ENCODE assay signal across 8 cellular contexts in the genomic region with DNA sequence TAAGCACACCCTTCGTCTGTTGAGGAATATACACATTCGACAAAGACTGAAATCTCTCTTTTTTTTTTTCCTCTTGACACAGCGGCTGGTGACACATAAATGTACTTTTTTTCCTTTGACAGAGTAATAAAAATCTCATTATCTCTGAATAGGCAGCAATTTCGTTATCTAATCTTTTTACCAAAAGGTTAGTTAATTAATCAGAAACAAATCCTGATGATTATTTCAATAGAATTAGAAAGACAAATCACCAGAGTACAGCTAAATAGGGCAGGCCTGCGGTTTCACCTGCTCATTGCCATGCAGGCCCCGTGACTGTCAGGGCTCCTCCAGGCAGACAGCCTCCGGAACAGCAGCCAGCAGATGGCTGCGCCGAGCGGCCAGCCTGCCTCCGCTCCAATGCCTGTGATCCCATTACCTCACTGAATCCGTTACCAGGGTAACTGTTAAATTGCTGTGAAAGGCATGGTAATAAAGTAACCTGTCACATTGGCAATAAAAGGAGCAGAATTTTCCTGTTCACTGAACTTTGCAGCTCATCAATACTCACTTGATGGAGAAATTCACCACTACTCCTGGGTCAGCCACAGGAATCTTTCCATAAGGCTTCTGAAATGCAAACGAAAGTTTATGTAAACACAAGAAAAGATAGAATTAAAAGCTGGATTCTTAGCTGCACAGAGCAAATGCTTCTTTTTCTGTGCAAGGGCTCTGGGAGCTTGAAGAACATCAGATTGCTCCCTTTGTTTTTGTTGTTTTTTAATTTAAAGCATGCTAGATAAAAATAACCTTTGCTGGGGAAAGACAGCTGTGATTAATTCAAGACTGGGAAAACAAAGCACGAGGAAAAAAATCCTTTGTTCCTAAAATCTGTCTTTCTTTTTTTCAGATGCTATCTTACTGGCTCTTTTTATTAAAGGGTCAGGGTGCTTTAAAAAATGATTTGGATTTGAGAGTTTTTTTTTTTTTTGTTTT.
DNase-seq lines count a peak whose midpoint lies in the region; ATAC-seq and TF ChIP-seq lines count a peak whose summit lies in the region.

No MANE protein-coding gene starts in this region.

- peak; percentile 55 to 82 for DNase-seq in NCI-H526 (lab: John Stamatoyannopoulos, UW)
- DNase-seq in choroid plexus epithelial cell (ENCODE audit: low read depth): peak; percentile 92
- peak; percentile 96 for DNase-seq in kidney glomerular epithelial cell (lab: John Stamatoyannopoulos, UW)
- no peak for DNase-seq in activated T-cell treated with anti-CD3 and anti-CD28 coated beads, Interleukin-2, amount 50 U/mL, for 4 hours
- DNase-seq in activated CD4-positive, alpha-beta memory T cell treated with anti-CD3 and anti-CD28 coated beads for 36 hours: no peak

- peak; percentile 32 for ATAC-seq in GM18858 (IDR thresholded peaks at IDR 0.05; ENCODE audit: unreplicated experiment)
- ATAC-seq in HG03175 (IDR thresholded peaks at IDR 0.05; ENCODE audit: unreplicated experiment): peak; percentile 28
- peak; percentile 71 for ATAC-seq in stimulated activated memory B cell treated with anti-CD40 and anti-IgM and Interleukin-4, amounts not matched to agents 10 μg/mL and 1 μg/mL and 100 μg/mL, for 72 hours
- no peak for ATAC-seq in activated T-cell treated with anti-CD3 and anti-CD28 coated beads, Interleukin-2, amount 50 U/mL, for 4 hours

- H3K4me1 Mint-ChIP-seq in stimulated activated memory B cell treated with anti-CD40 and anti-IgM and Interleukin-4, amounts not matched to agents 10 μg/mL and 1 μg/mL and 100 μg/mL, for 72 hours: peaks cover 36% of the 10 kb centered on the region
- no peaks in the 10 kb centered on the region for H3K4me1 Mint-ChIP-seq in activated T-cell treated with anti-CD3 and anti-CD28 coated beads, Interleukin-2, amount 50 U/mL, for 4 hours (ENCODE audit: low read depth)
- no peaks in the 10 kb centered on the region for H3K4me1 Mint-ChIP-seq in activated CD4-positive, alpha-beta memory T cell treated with anti-CD3 and anti-CD28 coated beads for 36 hours (ENCODE audit: low read depth)

- H3K27me3 Mint-ChIP-seq in stimulated activated memory B cell treated with anti-CD40 and anti-IgM and Interleukin-4, amounts not matched to agents 10 μg/mL and 1 μg/mL and 100 μg/mL, for 72 hours: peaks cover 7% of the 10 kb centered on the region
- no peaks in the 10 kb centered on the region for H3K27me3 Mint-ChIP-seq in activated T-cell treated with anti-CD3 and anti-CD28 coated beads, Interleukin-2, amount 50 U/mL, for 4 hours (ENCODE audit: low read depth)
- H3K27me3 Mint-ChIP-seq in activated CD4-positive, alpha-beta memory T cell treated with anti-CD3 and anti-CD28 coated beads for 36 hours: no peaks in the 10 kb centered on the region

- intact Hi-C loops in activated CD4-positive, alpha-beta memory T cell treated with anti-CD3 and anti-CD28 coated beads for 36 hours (cut with micrococcal nuclease): no loop called here

- TF ChIP-seq CTCF in choroid plexus epithelial cell (conservative IDR thresholded peaks at IDR 0.05; ENCODE audit: low read depth, low read length): peak; percentile 76

- peak overlapping the region; percentile 86 for H3K27ac Mint-ChIP-seq in stimulated activated memory B cell treated with anti-CD40 and anti-IgM and Interleukin-4, amounts not matched to agents 10 μg/mL and 1 μg/mL and 100 μg/mL, for 72 hours
- H3K27ac Mint-ChIP-seq in activated CD4-positive, alpha-beta memory T cell treated with anti-CD3 and anti-CD28 coated beads for 36 hours: no peak overlapping the region

- no peaks in the 10 kb centered on the region for H3K36me3 Mint-ChIP-seq in stimulated activated memory B cell treated with anti-CD40 and anti-IgM and Interleukin-4, amounts not matched to agents 10 μg/mL and 1 μg/mL and 100 μg/mL, for 72 hours
- no peaks in the 10 kb centered on the region for H3K36me3 Mint-ChIP-seq in activated T-cell treated with anti-CD3 and anti-CD28 coated beads, Interleukin-2, amount 50 U/mL, for 4 hours (ENCODE audit: insufficient read depth)
- H3K36me3 Mint-ChIP-seq in activated CD4-positive, alpha-beta memory T cell treated with anti-CD3 and anti-CD28 coated beads for 36 hours: no peaks in the 10 kb centered on the region

- H3K4me3 ChIP-seq in choroid plexus epithelial cell (ENCODE audit: low read depth, low read length): peak overlapping the region; percentile 6

- H3K4me3 Mint-ChIP-seq in stimulated activated memory B cell treated with anti-CD40 and anti-IgM and Interleukin-4, amounts not matched to agents 10 μg/mL and 1 μg/mL and 100 μg/mL, for 72 hours: peak overlapping the region; percentile 38
- H3K4me3 Mint-ChIP-seq in activated T-cell treated with anti-CD3 and anti-CD28 coated beads, Interleukin-2, amount 50 U/mL, for 4 hours: no peak overlapping the region
- H3K4me3 Mint-ChIP-seq in activated CD4-positive, alpha-beta memory T cell treated with anti-CD3 and anti-CD28 coated beads for 36 hours: no peak overlapping the region

- POLR2A ChIA-PET in activated CD4-positive, alpha-beta memory T cell treated with anti-CD3 and anti-CD28 coated beads for 36 hours (lab: Charles Lee): no interaction called here

- no peaks in the 10 kb centered on the region for H3K9me3 Mint-ChIP-seq in stimulated activated memory B cell treated with anti-CD40 and anti-IgM and Interleukin-4, amounts not matched to agents 10 μg/mL and 1 μg/mL and 100 μg/mL, for 72 hours
- H3K9me3 Mint-ChIP-seq in activated T-cell treated with anti-CD3 and anti-CD28 coated beads, Interleukin-2, amount 50 U/mL, for 4 hours: no peaks in the 10 kb centered on the region
- no peaks in the 10 kb centered on the region for H3K9me3 Mint-ChIP-seq in activated CD4-positive, alpha-beta memory T cell treated with anti-CD3 and anti-CD28 coated beads for 36 hours

- CTCF ChIA-PET in activated CD4-positive, alpha-beta memory T cell treated with anti-CD3 and anti-CD28 coated beads for 36 hours (lab: Charles Lee): no interaction called here

Comparison
In these comparisons a context has a peak if more than half of its experiments do, and no peak if none do; other contexts are left out.
1. ATAC-seq: peak in GM18858 (single experiment), HG03175 (single experiment) and stimulated activated memory B cell treated with anti-CD40 and anti-IgM and Interleukin-4, amounts not matched to agents 10 μg/mL and 1 μg/mL and 100 μg/mL, for 72 hours (single experiment); none in activated T-cell treated with anti-CD3 and anti-CD28 coated beads, Interleukin-2, amount 50 U/mL, for 4 hours (0 of 2).
2. DNase-seq: peak in NCI-H526 (2 of 2), choroid plexus epithelial cell (single experiment) and kidney glomerular epithelial cell (single experiment); none in activated T-cell treated with anti-CD3 and anti-CD28 coated beads, Interleukin-2, amount 50 U/mL, for 4 hours (single experiment) and activated CD4-positive, alpha-beta memory T cell treated with anti-CD3 and anti-CD28 coated beads for 36 hours (single experiment).